9 cellular contexts compared by ENCODE assay signal in the genomic region with DNA sequence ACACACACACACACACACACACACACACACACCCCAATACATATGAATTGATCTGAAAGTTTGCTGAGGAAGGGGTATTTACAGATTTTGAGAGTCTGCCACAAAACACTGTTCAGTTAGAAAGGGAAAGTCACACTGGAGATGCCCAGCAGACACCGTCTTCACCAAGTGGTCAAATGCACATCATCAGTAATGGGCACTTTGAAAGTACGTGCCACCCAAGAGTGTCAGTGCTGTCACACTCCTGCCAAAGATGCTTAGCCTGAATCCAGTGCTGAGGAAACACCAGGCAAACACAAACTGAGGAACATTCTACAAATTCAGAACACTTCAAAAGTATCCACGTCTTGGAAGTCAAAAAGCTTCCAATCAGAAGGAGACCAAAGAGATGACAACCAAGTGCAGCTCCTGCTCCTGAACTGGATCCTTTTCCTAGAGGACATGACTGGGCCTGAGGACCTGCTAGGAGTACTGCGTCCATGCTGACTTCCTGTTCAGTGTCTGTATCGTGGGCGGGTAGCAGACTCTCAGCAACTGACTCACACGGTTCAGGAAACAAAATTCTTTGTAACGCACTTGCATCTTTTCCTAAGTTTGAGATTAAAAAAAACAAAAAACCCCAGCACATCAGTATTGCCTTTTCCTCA. TPM values are rescaled to one million over a fixed set of nuclear protein-coding genes. Genes with fewer than 3 reads are reported as not detected.
DNase-seq lines count a peak whose midpoint lies in the region; ATAC-seq, FAIRE-seq and TF ChIP-seq lines count a peak whose summit lies in the region.
"Had no signal": no experiment of that assay in that cellular context is flagged by ENCODE, and none has a peak within 500 bp of the region (broad histone marks: within the 10 kb centered on the region; RNA-seq: fewer than 3 reads in every experiment).

No MANE protein-coding gene starts in this region.

- no peaks in the 10 kb centered on the region for H3K79me2 ChIP-seq in PC-3 (ENCODE audit: low read length)
- H3K79me2 ChIP-seq in Karpas-422 (ENCODE audit: low read length), result no peaks in the 10 kb centered on the region

- H3K36me3 ChIP-seq in PC-3 (ENCODE audit: low read depth, low read length) (peaks cover 27% of the 10 kb centered on the region), bronchial epithelial cell (ENCODE audit: control insufficient read depth, insufficient read depth, low read length) (peaks cover 25% of the 10 kb centered on the region), muscle layer of duodenum (ENCODE audit: control insufficient read depth in 1 of 2, insufficient read depth in 2 of 2, low read length in 2 of 2) (peaks cover 36 to 82% of the 10 kb centered on the region in 2 donors), Karpas-422 (ENCODE audit: insufficient read depth, low read length) (peaks cover 35% of the 10 kb centered on the region; the same call in 1 of the 2 replicates)

- H4K20me1 ChIP-seq in PC-3 (ENCODE audit: low read length) (no peaks in the 10 kb centered on the region), Karpas-422 (ENCODE audit: insufficient read depth, low read depth, low read length) (peaks cover 16% of the 10 kb centered on the region)

- no peak overlapping the region for H3K4me2 ChIP-seq in PC-3 (ENCODE audit: low read length)
- no peak overlapping the region for H3K4me2 ChIP-seq in Karpas-422 (ENCODE audit: low read depth, low read length, poor library complexity, severe bottlenecking)

- TF ChIP-seq CTCF in PC-3 (conservative IDR thresholded peaks at IDR 0.05; ENCODE audit: low read depth, low read length), result no peak
- TF ChIP-seq CTCF in bronchial epithelial cell (IDR thresholded peaks at IDR 0.05; ENCODE audit: insufficient read depth, low read length, severe bottlenecking), result no peak

- H3K9me2 ChIP-seq in PC-3 (replicated peaks; ENCODE audit: low read length), result no peaks in the 10 kb centered on the region
- no peaks in the 10 kb centered on the region for H3K9me2 ChIP-seq in Karpas-422 (replicated peaks; ENCODE audit: insufficient read depth, low read length)

- H2AFZ ChIP-seq in PC-3 (ENCODE audit: low read length) (no peak overlapping the region), Karpas-422 (ENCODE audit: low read length) (no peak overlapping the region)

- intact Hi-C loops in PC-3 (cut with micrococcal nuclease), result no loop called here

- POLR2A ChIA-PET in PC-3 (lab: Charles Lee; ENCODE audit: unreplicated experiment), result interaction anchor here (0.6 kb wide), 1 partner anchor 301 kb away, joined by 3 read pairs; no protein-coding TSS in a partner anchor

- DNase-seq in AG08396 (ENCODE audit: low spot score) (peak; percentile 33), PC-3 (no peak), bronchial epithelial cell (ENCODE audit: low read depth) (peak; percentile 84), putamen (ENCODE audit: low spot score) (no peak), inferior parietal cortex (ENCODE audit: extremely low spot score) (no peak), Karpas-422 (no peak)
- DNase-seq: NCI-H2227 treated with DMSO at 0.1 percent for 48 hours had no signal

- H3K27ac ChIP-seq in PC-3 (ENCODE audit: low read length) (no peak overlapping the region), muscle layer of duodenum (ENCODE audit: low read length) (peak overlapping the region; percentile 39), Karpas-422 (ENCODE audit: low read length) (no peak overlapping the region)

- ATAC-seq in PC-3 (no peak), GM21825 (IDR thresholded peaks at IDR 0.05; ENCODE audit: unreplicated experiment) (no peak)

- TSS peak; percentile 13 for BruUV-seq in PC-3 (replicated peaks; lab: Mats Ljungman, UMichigan)

- H3K9me3 ChIP-seq in PC-3 (ENCODE audit: low read length) (no peaks in the 10 kb centered on the region), muscle layer of duodenum (ENCODE audit: control insufficient read depth in 1 of 2, low read length in 2 of 2) (no peaks in the 10 kb centered on the region), Karpas-422 (ENCODE audit: low read length) (no peaks in the 10 kb centered on the region)

- H3K9ac ChIP-seq in PC-3 (ENCODE audit: low read length) (no peak overlapping the region), Karpas-422 (ENCODE audit: low read length) (no peak overlapping the region)

- H3K4me1 ChIP-seq in PC-3 (ENCODE audit: insufficient read depth, low read length) (no peaks in the 10 kb centered on the region), muscle layer of duodenum (ENCODE audit: control insufficient read depth in 1 of 2, insufficient read depth in 2 of 2, low read length in 2 of 2) (no peaks in the 10 kb centered on the region), Karpas-422 (ENCODE audit: low read length) (no peaks in the 10 kb centered on the region)

- FAIRE-seq in bronchial epithelial cell (lab: Jason Lieb, UNC), result peak; percentile 92

- no peak overlapping the region for H3K4me3 ChIP-seq in PC-3 (ENCODE audit: low read length)
- H3K4me3 ChIP-seq in bronchial epithelial cell (ENCODE audit: low read depth, low read length), result no peak overlapping the region
- no peak overlapping the region for H3K4me3 ChIP-seq in muscle layer of duodenum (ENCODE audit: low read depth in 1 of 2, low read length in 2 of 2)
- H3K4me3 ChIP-seq in Karpas-422 (ENCODE audit: low read length), result no peak overlapping the region

- H3F3A ChIP-seq in PC-3 (ENCODE audit: low read length, unreplicated experiment), result no peaks in the 10 kb centered on the region

- CTCF ChIA-PET in PC-3 (lab: Charles Lee), result no interaction called here

- H3K27me3 ChIP-seq in PC-3 (ENCODE audit: low read length) (no peaks in the 10 kb centered on the region), bronchial epithelial cell (ENCODE audit: control insufficient read depth, insufficient read depth, low read length) (no peaks in the 10 kb centered on the region), muscle layer of duodenum (ENCODE audit: low read depth, low read length) (no peaks in the 10 kb centered on the region), Karpas-422 (ENCODE audit: low read length) (no peaks in the 10 kb centered on the region)

RNA-seq across cellular contexts. Expression of gene PSMC1, which starts 18.6 kb away (rescaled TPM):
- total RNA-seq in PC-3 (2014; rRNA removed) (160 and 208 TPM in 2 replicates), bronchial epithelial cell (102 and 145 TPM in 2 replicates)
- 63.6 and 71.8 TPM in 2 replicates for total RNA-seq in Karpas-422 (2014; rRNA removed; shearing (Covaris generic); ENCODE audit: low replicate concordance)

RNA-seq across cellular contexts. Expression of gene NRDE2, which starts 56.8 kb away (rescaled TPM):
- 18.3 and 29.5 TPM in 2 replicates for total RNA-seq in PC-3 (2014; rRNA removed)
- total RNA-seq in bronchial epithelial cell, result 5.8 and 6.1 TPM in 2 replicates
- 19.5 and 22.3 TPM in 2 replicates for total RNA-seq in Karpas-422 (2014; rRNA removed; shearing (Covaris generic); ENCODE audit: low replicate concordance)

Comparison
In these comparisons a context has a peak if more than half of its experiments do, and no peak if none do; other contexts are left out.
1. DNase-seq: peak in AG08396 (single experiment) and bronchial epithelial cell (single experiment); none in PC-3 (single experiment), putamen (single experiment), inferior parietal cortex (single experiment) and Karpas-422 (single experiment).